Comparison of ENCODE assay signal across 12 cellular contexts in the genomic region with DNA sequence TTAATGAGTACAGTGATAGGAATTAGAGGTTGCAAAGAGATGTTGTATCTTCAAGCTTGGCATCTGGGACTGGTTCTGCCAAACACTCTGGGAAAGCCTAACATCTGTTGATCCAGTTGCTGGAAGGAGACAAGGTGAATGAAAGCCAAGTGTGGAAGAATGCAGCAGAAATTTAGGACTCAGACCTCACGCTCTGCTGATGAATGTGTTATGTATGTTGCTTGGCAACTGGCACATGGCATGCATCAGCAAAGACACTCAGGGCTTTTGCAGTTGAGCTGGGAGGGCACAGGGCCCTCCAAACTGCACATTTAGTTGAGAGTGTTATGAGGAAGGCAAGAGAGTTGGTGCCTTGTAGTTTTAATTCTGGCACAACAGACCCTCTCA.
DNase-seq lines count a peak whose midpoint lies in the region; ATAC-seq lines count a peak whose summit lies in the region.
"Had no signal": no experiment of that assay in that cellular context is flagged by ENCODE, and none has a peak within 500 bp of the region (broad histone marks: within the 10 kb centered on the region; RNA-seq: fewer than 3 reads in every experiment).

No MANE protein-coding gene starts in this region.

- peak; percentile 93 for ATAC-seq in Right ventricle myocardium superior (ENCODE audit: poor library complexity)
- ATAC-seq in sciatic nerve = peak; percentile 62
- ATAC-seq in HG03108 (IDR thresholded peaks at IDR 0.05; ENCODE audit: unreplicated experiment) = no peak
- ATAC-seq: esophagus mucosa; psoas muscle; stimulated activated naive B cell treated with anti-CD40 and anti-IgM and Interleukin-4, amounts not matched to agents 10 μg/mL and 1 μg/mL and 100 μg/mL, for 72 hours had no signal

- peak; percentile 88 for DNase-seq in ELR (ENCODE audit: low read depth)
- peak; percentile 12 for DNase-seq in RKO (ENCODE audit: low spot score)
- peak; percentile 48 for DNase-seq in Right ventricle myocardium superior
- no peak for DNase-seq in sciatic nerve (ENCODE audit: low spot score)
- DNase-seq in stimulated activated naive CD4-positive, alpha-beta T cell (lab: John Stamatoyannopoulos, UW) = no peak
- DNase-seq in SIG-M5 treated with dmso at 0.1 percent for 504 hours (lab: John Stamatoyannopoulos, UW; ENCODE audit: unreplicated experiment) = no peak
- DNase-seq in stimulated activated CD4-positive, alpha-beta T cell treated with anti-CD3 and anti-CD28 coated beads, Interleukin-1b, Interleukin-23, amount 100 ng/mL, for 48 hours = no peak
- DNase-seq: NCI-H2029; psoas muscle; stimulated activated naive B cell treated with anti-CD40 and anti-IgM and Interleukin-4, amounts not matched to agents 10 μg/mL and 1 μg/mL and 100 μg/mL, for 72 hours had no signal

- intact Hi-C loops in Right ventricle myocardium superior (cut with DNase I) = no loop called here
- intact Hi-C loops in sciatic nerve (cut with DNase I) = no loop called here

Comparison
In these comparisons a context has a peak if more than half of its experiments do, and no peak if none do; other contexts are left out.
1. DNase-seq: peak in ELR (single experiment), RKO (single experiment) and Right ventricle myocardium superior (single experiment); none in sciatic nerve (single experiment), stimulated activated naive CD4-positive, alpha-beta T cell (0 of 6), SIG-M5 treated with dmso at 0.1 percent for 504 hours (single experiment) and stimulated activated CD4-positive, alpha-beta T cell treated with anti-CD3 and anti-CD28 coated beads, Interleukin-1b, Interleukin-23, amount 100 ng/mL, for 48 hours (single experiment).